1 cellular context compared by ENCODE assay signal in the genomic region with DNA sequence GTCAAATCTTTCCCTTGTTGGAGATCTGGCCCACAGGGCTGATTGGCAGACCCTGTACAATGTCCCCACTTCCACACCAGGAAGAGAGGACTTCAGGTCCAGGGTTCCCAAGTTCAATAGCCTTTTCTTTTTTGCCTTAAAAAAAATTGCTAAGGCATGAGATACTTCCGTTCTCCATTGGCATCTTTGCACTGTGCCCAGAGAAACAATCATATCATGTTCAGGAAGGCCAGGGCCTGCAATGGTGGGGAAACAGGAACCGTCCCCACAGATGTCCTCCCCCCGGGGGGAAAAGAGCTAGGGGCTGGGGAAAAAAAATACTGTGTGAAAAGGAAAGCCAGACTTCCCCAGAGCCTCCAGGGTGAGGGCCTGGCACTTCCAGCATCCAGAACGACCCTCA.
TF ChIP-seq lines count a peak whose summit lies in the region.

No MANE protein-coding gene starts in this region.

TF ChIP-seq in H1, 55 proteins besides CTCF, POLR2A, EP300 and RAD21:
- TF ChIP-seq GABPA (IDR thresholded peaks at IDR 0.05; ENCODE audit: borderline replicate concordance, insufficient read depth, low read length) (no peak), SP4 (IDR thresholded peaks at IDR 0.05; ENCODE audit: low read length) (no peak), BRCA1 (IDR thresholded peaks at IDR 0.05; ENCODE audit: low read depth, low read length) (no peak), HDAC6 (IDR thresholded peaks at IDR 0.05; ENCODE audit: low read depth, low read length) (no peak), POLR2AphosphoS5 (IDR thresholded peaks at IDR 0.05; ENCODE audit: low read depth, low read length) (no peak), TCF12 (IDR thresholded peaks at IDR 0.05; ENCODE audit: low read depth, low read length) (no peak), EGR1 (IDR thresholded peaks at IDR 0.05; ENCODE audit: borderline replicate concordance, low read depth, low read length) (no peak), SP2 (IDR thresholded peaks at IDR 0.05; ENCODE audit: low read length) (no peak)
- TF ChIP-seq, protein P1, sequence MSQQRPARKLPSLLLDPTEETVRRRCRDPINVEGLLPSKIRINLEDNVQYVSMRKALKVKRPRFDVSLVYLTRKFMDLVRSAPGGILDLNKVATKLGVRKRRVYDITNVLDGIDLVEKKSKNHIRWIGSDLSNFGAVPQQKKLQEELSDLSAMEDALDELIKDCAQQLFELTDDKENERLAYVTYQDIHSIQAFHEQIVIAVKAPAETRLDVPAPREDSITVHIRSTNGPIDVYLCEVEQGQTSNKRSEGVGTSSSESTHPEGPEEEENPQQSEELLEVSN (IDR thresholded peaks at IDR 0.05) = no peak
- TF ChIP-seq, protein P2, sequence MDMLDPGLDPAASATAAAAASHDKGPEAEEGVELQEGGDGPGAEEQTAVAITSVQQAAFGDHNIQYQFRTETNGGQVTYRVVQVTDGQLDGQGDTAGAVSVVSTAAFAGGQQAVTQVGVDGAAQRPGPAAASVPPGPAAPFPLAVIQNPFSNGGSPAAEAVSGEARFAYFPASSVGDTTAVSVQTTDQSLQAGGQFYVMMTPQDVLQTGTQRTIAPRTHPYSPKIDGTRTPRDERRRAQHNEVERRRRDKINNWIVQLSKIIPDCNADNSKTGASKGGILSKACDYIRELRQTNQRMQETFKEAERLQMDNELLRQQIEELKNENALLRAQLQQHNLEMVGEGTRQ (IDR thresholded peaks at IDR 0.05; ENCODE audit: low read length) = no peak
